In the genomic region with DNA sequence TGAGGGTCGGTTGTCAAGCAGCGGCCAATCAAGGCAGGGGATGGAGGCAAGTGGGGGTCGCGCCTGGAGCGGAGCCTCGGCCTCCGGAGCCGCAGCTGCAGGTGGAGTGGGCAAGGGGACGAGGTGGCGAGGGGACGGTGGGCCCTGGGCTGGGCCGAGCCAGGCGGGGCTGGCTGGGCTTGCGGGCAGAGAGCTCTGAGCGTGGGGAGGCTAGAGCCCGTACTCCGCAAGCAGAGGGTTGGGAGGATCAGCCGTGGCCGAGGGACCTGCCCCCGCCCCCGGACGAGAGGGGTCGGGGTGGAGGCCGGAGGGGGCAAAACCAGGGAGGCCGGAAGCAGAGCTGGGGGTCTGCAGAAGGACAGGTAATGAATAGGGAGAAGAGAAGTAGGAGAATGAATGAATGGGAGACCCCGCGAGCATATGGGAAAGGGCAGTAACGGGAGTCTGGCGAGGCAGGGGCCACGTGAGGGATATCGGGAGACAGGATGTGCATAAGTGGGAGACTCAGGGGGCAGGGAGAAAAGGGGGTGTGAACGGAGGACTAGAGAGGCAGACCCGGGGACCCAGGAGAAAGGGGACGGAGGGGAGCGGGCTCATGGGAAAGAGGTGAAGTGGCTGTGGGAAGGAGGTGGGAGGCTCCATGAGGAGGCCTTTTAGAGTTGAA, we compare ENCODE assay signal across 8 cellular contexts. TPM values are rescaled to one million over a fixed set of nuclear protein-coding genes. Genes with fewer than 3 reads are reported as not detected.
DNase-seq lines count a peak whose midpoint lies in the region; ATAC-seq and TF ChIP-seq lines count a peak whose summit lies in the region.

A gene with protein sequence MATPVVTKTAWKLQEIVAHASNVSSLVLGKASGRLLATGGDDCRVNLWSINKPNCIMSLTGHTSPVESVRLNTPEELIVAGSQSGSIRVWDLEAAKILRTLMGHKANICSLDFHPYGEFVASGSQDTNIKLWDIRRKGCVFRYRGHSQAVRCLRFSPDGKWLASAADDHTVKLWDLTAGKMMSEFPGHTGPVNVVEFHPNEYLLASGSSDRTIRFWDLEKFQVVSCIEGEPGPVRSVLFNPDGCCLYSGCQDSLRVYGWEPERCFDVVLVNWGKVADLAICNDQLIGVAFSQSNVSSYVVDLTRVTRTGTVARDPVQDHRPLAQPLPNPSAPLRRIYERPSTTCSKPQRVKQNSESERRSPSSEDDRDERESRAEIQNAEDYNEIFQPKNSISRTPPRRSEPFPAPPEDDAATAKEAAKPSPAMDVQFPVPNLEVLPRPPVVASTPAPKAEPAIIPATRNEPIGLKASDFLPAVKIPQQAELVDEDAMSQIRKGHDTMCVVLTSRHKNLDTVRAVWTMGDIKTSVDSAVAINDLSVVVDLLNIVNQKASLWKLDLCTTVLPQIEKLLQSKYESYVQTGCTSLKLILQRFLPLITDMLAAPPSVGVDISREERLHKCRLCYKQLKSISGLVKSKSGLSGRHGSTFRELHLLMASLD (plus strand): TSS at position 16 of the 664 bp plus-strand sequence. CDS start 1,474 bp downstream, outside the sequence.

- peaks cover 14 to 21% of the 10 kb centered on the region in 2 donors for H3K9me3 Mint-ChIP-seq in stimulated activated naive CD8-positive, alpha-beta T cell treated with anti-CD3 and anti-CD28 coated beads, Interleukin-15, amount 100 ng/mL, for 72 hours

- peaks cover 4% of the 10 kb centered on the region; the same call in 1 of the 2 replicates for H3K9me3 ChIP-seq in HUES6 (ENCODE audit: control insufficient read depth, insufficient read depth, low read depth, low read length)
- H3K9me3 ChIP-seq in ascending aorta, result no peaks in the 10 kb centered on the region

- H3K27me3 ChIP-seq in HUES6 (ENCODE audit: control insufficient read depth, insufficient read depth, low read length) (no peaks in the 10 kb centered on the region), ascending aorta (no peaks in the 10 kb centered on the region)

- H3K4me1 Mint-ChIP-seq in stimulated activated naive CD8-positive, alpha-beta T cell treated with anti-CD3 and anti-CD28 coated beads, Interleukin-15, amount 100 ng/mL, for 72 hours, result peaks cover 56% of the 10 kb centered on the region

- intact Hi-C loops in ascending aorta (cut with DNase I), result loop anchor here (1.0 to 10.0 kb wide), 10 partner anchors 21 to 1311 kb away; partner anchors contain the start of genes AMFR, ARL2BP, CCDC102A and CFAP20

- H3K27ac ChIP-seq in HUES6 (ENCODE audit: low read depth, low read length), result peak within 1 kb of the TSS; percentile 91
- H3K27ac ChIP-seq in ascending aorta, result peak within 1 kb of the TSS; percentile 79 to 88

- peak within 1 kb of the TSS; percentile 98 for H3K27ac Mint-ChIP-seq in stimulated activated naive CD8-positive, alpha-beta T cell treated with anti-CD3 and anti-CD28 coated beads, Interleukin-15, amount 100 ng/mL, for 72 hours

- H3K4me3 ChIP-seq in HUES6 (ENCODE audit: low read depth, low read length) (peak within 1 kb of the TSS; percentile 81), ascending aorta (peak within 1 kb of the TSS; percentile 82 to 91)

- H3K27me3 Mint-ChIP-seq in stimulated activated naive CD8-positive, alpha-beta T cell treated with anti-CD3 and anti-CD28 coated beads, Interleukin-15, amount 100 ng/mL, for 72 hours, result no peaks in the 10 kb centered on the region

- H3K4me1 ChIP-seq in HUES6 (ENCODE audit: control insufficient read depth, insufficient read depth, low read length), result peaks cover 13% of the 10 kb centered on the region
- H3K4me1 ChIP-seq in ascending aorta, result peaks cover 9 to 18% of the 10 kb centered on the region in 2 donors

- peaks cover 15% of the 10 kb centered on the region for H3K36me3 ChIP-seq in HUES6 (ENCODE audit: control insufficient read depth, insufficient read depth, low read length)
- H3K36me3 ChIP-seq in ascending aorta, result no peaks in the 10 kb centered on the region

- H3K9ac ChIP-seq in HUES6 (ENCODE audit: low read length), result peak within 1 kb of the TSS; percentile 93

- no peak for TF ChIP-seq CTCF in ascending aorta (IDR thresholded peaks at IDR 0.05)

- peak; percentile 45 for ATAC-seq in stimulated activated naive CD8-positive, alpha-beta T cell treated with anti-CD3 and anti-CD28 coated beads, Interleukin-15, amount 100 ng/mL, for 72 hours
- no peak for ATAC-seq in HG03457 (IDR thresholded peaks at IDR 0.05; ENCODE audit: unreplicated experiment)

- DNase-seq in ascending aorta (ENCODE audit: low spot score in 2 of 2), result no peak
- DNase-seq in iris pigment epithelial cell (ENCODE audit: low read depth), result peak; percentile 30
- DNase-seq in stimulated activated naive CD8-positive, alpha-beta T cell treated with anti-CD3 and anti-CD28 coated beads, Interleukin-15, amount 100 ng/mL, for 72 hours, result no peak
- DNase-seq in NCI-H2196 (lab: John Stamatoyannopoulos, UW; ENCODE audit: unreplicated experiment), result no peak
- DNase-seq in NCI-H1048 (lab: John Stamatoyannopoulos, UW), result no peak

- peak; percentile 45 for TF ChIP-seq POLR2A in GM10847 (IDR thresholded peaks at IDR 0.05; ENCODE audit: extremely low read depth, insufficient read length)

- H3K4me3 Mint-ChIP-seq in stimulated activated naive CD8-positive, alpha-beta T cell treated with anti-CD3 and anti-CD28 coated beads, Interleukin-15, amount 100 ng/mL, for 72 hours, result peak within 1 kb of the TSS; percentile 95 to 97

RNA-seq across cellular contexts. Expression of the gene that starts here (rescaled TPM):
- 35.3 TPM for total RNA-seq in ascending aorta
